Comparison of ENCODE assay signal across 7 cellular contexts in genomic region chr1:82161651-82162238, GRCh38.
DNase-seq lines count a peak whose midpoint lies in the region; ATAC-seq and TF ChIP-seq lines count a peak whose summit lies in the region.

No MANE protein-coding gene starts in this region.

- H3K4me3 ChIP-seq in esophagus squamous epithelium (peak overlapping the region in 3 of 4 donors; percentile 24 to 58 (median 31)), smooth muscle cell (no peak overlapping the region)

- H3K4me1 ChIP-seq in esophagus squamous epithelium (peaks cover 0 to 39% (median 16%) of the 10 kb centered on the region in 3 donors), smooth muscle cell (ENCODE audit: low read depth) (no peaks in the 10 kb centered on the region)

- TF ChIP-seq POLR2A in esophagus squamous epithelium (IDR thresholded peaks at IDR 0.05), result no peak

- H3K36me3 ChIP-seq in esophagus squamous epithelium, result no peaks in the 10 kb centered on the region
- no peaks in the 10 kb centered on the region for H3K36me3 ChIP-seq in smooth muscle cell (ENCODE audit: low read depth)

- DNase-seq in NCI-H226 (peak; percentile 6), esophagus squamous epithelium (lab: John Stamatoyannopoulos, UW) (no peak), smooth muscle cell (lab: John Stamatoyannopoulos, UW; ENCODE audit: unreplicated experiment) (no peak), amniotic stem cell (lab: John Stamatoyannopoulos, UW) (no peak), KBM-7 (no peak)

- H3F3A ChIP-seq in smooth muscle cell (ENCODE audit: low read depth), result no peaks in the 10 kb centered on the region

- H2AFZ ChIP-seq in smooth muscle cell (ENCODE audit: low read depth), result peak overlapping the region; percentile 17

- no peaks in the 10 kb centered on the region for H4K20me1 ChIP-seq in smooth muscle cell (ENCODE audit: low read depth)

- H3K27me3 ChIP-seq in esophagus squamous epithelium (no peaks in the 10 kb centered on the region), smooth muscle cell (ENCODE audit: low read depth) (no peaks in the 10 kb centered on the region)

- in situ Hi-C loops in KBM-7 (cut with MboI; ENCODE audit: low pct_unique_long_range_greater_than_20kb, low sequenced_read_pairs), result no loop called here

- peak overlapping the region in 3 of 4 donors; percentile 27 to 62 (median 60) for H3K27ac ChIP-seq in esophagus squamous epithelium
- no peak overlapping the region for H3K27ac ChIP-seq in smooth muscle cell (ENCODE audit: low read depth)

- 3 to 23% methylated on average over 10 of the region's 10 CpGs for WGBS in esophagus squamous epithelium, 2 donors
- WGBS in smooth muscle cell (ENCODE audit: low lambda C conversion rate), result 45% methylated on average over 10 of the region's 10 CpGs

- TF ChIP-seq CTCF in esophagus squamous epithelium (IDR thresholded peaks at IDR 0.05) (no peak), smooth muscle cell (IDR thresholded peaks at IDR 0.05; ENCODE audit: borderline replicate concordance, insufficient read depth, poor library complexity, severe bottlenecking) (no peak)

- no peaks in the 10 kb centered on the region for H3K79me2 ChIP-seq in smooth muscle cell (ENCODE audit: low read depth)

- H3K9me3 ChIP-seq in esophagus squamous epithelium (no peaks in the 10 kb centered on the region), smooth muscle cell (replicated peaks; ENCODE audit: low read depth) (no peaks in the 10 kb centered on the region)

- no peak overlapping the region for H3K4me2 ChIP-seq in smooth muscle cell

- intact Hi-C loops in esophagus squamous epithelium (cut with DNase I), result no loop called here

- no peak overlapping the region for H3K9ac ChIP-seq in smooth muscle cell (ENCODE audit: low read depth)

- peak; percentile 40 for ATAC-seq in GM19468 (IDR thresholded peaks at IDR 0.05; ENCODE audit: extremely low read depth, unreplicated experiment)
- ATAC-seq in HG02970 (IDR thresholded peaks at IDR 0.05; ENCODE audit: low FRiP score, unreplicated experiment), result no peak
